ENCODE assay signal across 1 cellular context in genomic region chr3:108053025-108053424, GRCh38.
TF ChIP-seq lines count a peak whose summit lies in the region.

No MANE protein-coding gene starts in this region.

TF ChIP-seq in HepG2, 621 proteins besides CTCF, POLR2A, EP300 and RAD21 (continued from another document):
- no peak for TF ChIP-seq PBX2 (CRISPR knock-in tag; IDR thresholded peaks at IDR 0.05)
- TF ChIP-seq, protein P1, sequence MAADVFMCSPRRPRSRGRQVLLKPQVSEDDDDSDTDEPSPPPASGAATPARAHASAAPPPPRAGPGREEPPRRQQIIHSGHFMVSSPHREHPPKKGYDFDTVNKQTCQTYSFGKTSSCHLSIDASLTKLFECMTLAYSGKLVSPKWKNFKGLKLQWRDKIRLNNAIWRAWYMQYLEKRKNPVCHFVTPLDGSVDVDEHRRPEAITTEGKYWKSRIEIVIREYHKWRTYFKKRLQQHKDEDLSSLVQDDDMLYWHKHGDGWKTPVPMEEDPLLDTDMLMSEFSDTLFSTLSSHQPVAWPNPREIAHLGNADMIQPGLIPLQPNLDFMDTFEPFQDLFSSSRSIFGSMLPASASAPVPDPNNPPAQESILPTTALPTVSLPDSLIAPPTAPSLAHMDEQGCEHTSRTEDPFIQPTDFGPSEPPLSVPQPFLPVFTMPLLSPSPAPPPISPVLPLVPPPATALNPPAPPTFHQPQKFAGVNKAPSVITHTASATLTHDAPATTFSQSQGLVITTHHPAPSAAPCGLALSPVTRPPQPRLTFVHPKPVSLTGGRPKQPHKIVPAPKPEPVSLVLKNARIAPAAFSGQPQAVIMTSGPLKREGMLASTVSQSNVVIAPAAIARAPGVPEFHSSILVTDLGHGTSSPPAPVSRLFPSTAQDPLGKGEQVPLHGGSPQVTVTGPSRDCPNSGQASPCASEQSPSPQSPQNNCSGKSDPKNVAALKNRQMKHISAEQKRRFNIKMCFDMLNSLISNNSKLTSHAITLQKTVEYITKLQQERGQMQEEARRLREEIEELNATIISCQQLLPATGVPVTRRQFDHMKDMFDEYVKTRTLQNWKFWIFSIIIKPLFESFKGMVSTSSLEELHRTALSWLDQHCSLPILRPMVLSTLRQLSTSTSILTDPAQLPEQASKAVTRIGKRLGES (CRISPR knock-in tag; IDR thresholded peaks at IDR 0.05; ENCODE audit: borderline replicate concordance) = no peak
- TF ChIP-seq NFRKB (IDR thresholded peaks at IDR 0.05) = no peak
- TF ChIP-seq NR2F6 (IDR thresholded peaks at IDR 0.05) = no peak
- no peak for TF ChIP-seq NR2F6 (CRISPR knock-in tag; IDR thresholded peaks at IDR 0.05)
- no peak for TF ChIP-seq ZSCAN21 (CRISPR knock-in tag; IDR thresholded peaks at IDR 0.05; ENCODE audit: borderline replicate concordance)
- TF ChIP-seq ZNF709 (CRISPR knock-in tag; IDR thresholded peaks at IDR 0.05) = no peak
- no peak for TF ChIP-seq SRSF1 (optimal IDR thresholded peaks at IDR 0.05; ENCODE audit: low read depth, low read length)
- TF ChIP-seq CBX2 (IDR thresholded peaks at IDR 0.05; ENCODE audit: low read depth, low read length) = no peak
- TF ChIP-seq CBX2 (CRISPR knock-in tag; IDR thresholded peaks at IDR 0.05; ENCODE audit: low read depth) = no peak
- no peak for TF ChIP-seq STAT5B (CRISPR knock-in tag; IDR thresholded peaks at IDR 0.05)
- TF ChIP-seq ZNF383 (CRISPR knock-in tag; IDR thresholded peaks at IDR 0.05; ENCODE audit: borderline replicate concordance) = no peak
- TF ChIP-seq, protein P2, sequence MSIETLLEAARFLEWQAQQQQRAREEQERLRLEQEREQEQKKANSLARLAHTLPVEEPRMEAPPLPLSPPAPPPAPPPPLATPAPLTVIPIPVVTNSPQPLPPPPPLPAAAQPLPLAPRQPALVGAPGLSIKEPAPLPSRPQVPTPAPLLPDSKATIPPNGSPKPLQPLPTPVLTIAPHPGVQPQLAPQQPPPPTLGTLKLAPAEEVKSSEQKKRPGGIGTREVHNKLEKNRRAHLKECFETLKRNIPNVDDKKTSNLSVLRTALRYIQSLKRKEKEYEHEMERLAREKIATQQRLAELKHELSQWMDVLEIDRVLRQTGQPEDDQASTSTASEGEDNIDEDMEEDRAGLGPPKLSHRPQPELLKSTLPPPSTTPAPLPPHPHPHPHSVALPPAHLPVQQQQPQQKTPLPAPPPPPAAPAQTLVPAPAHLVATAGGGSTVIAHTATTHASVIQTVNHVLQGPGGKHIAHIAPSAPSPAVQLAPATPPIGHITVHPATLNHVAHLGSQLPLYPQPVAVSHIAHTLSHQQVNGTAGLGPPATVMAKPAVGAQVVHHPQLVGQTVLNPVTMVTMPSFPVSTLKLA (IDR thresholded peaks at IDR 0.05) = no peak
- TF ChIP-seq ZNF546 (CRISPR knock-in tag; conservative IDR thresholded peaks at IDR 0.05) = no peak
- TF ChIP-seq SKI (IDR thresholded peaks at IDR 0.05; ENCODE audit: partially characterized antibody) = no peak
- no peak for TF ChIP-seq ZNF557 (CRISPR knock-in tag; IDR thresholded peaks at IDR 0.05)
- TF ChIP-seq ARID2 (CRISPR knock-in tag; IDR thresholded peaks at IDR 0.05; ENCODE audit: borderline replicate concordance) = no peak
- no peak for TF ChIP-seq ZNF790 (CRISPR knock-in tag; IDR thresholded peaks at IDR 0.05; ENCODE audit: borderline replicate concordance)
